In the genomic region with DNA sequence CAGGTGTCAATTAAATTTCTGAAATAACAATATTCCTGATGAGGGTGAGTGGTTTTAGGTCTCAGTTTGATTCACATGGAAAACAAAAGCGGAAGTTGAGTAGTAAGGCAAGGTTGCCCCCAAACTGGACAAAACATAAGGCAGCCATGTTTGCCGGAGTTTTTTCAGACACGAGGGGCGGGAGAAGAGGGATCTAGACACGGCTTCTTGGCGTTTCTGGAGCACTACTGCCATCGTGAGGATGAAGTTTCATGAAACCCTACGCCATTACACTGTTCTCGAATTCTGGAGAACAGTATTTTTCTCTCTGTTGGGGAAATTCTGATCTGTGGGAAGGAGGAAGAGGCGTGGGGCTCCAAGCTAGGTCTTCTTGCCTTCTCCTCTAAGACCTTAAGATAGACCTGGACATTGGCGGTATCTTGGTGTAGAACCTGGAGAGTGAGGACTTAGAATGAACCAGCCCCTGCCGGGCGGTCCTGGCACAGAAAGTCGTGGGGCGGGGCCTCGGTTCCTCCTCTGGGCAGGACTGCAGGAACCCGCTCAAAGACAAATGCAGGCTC, we compare ENCODE assay signal across 8 cellular contexts.
DNase-seq lines count a peak whose midpoint lies in the region; ATAC-seq and TF ChIP-seq lines count a peak whose summit lies in the region.

No MANE protein-coding gene starts in this region.

- H3K36me3 ChIP-seq in HUES6 (ENCODE audit: control insufficient read depth, insufficient read depth, low read length): peaks cover 89% of the 10 kb centered on the region

- H3K27ac ChIP-seq in 22Rv1: peak overlapping the region; percentile 90
- H3K27ac ChIP-seq in HUES6 (ENCODE audit: low read depth, low read length): no peak overlapping the region

- ATAC-seq in GM18519 (IDR thresholded peaks at IDR 0.05; ENCODE audit: low FRiP score, unreplicated experiment): no peak

- in situ Hi-C loops in GM13977 (cut with MboI; ENCODE audit: low pct_unique_long_range_greater_than_20kb, low sequenced_read_pairs, unreplicated experiment): no loop called here

- H3K9me3 Mint-ChIP-seq in activated naive CD4-positive, alpha-beta T cell treated with anti-CD3 and anti-CD28 coated beads, Interleukin-2, amount 10 ng/mL, durations not matched to agents 7 days and 5 days: no peaks in the 10 kb centered on the region

- no peaks in the 10 kb centered on the region for H3K4me1 ChIP-seq in HUES6 (ENCODE audit: control insufficient read depth, insufficient read depth, low read length)

- H3K4me3 ChIP-seq in HUES6 (ENCODE audit: low read depth, low read length): peak overlapping the region; percentile 19; the same call in 1 of the 2 replicates

- peaks cover 14% of the 10 kb centered on the region for H3K9me3 ChIP-seq in HUES6 (ENCODE audit: control insufficient read depth, insufficient read depth, low read depth, low read length)

- H3K27me3 Mint-ChIP-seq in activated naive CD4-positive, alpha-beta T cell treated with anti-CD3 and anti-CD28 coated beads, Interleukin-2, amount 10 ng/mL, durations not matched to agents 7 days and 5 days: no peaks in the 10 kb centered on the region

- H3K27me3 ChIP-seq in HUES6 (ENCODE audit: control insufficient read depth, insufficient read depth, low read length): no peaks in the 10 kb centered on the region

- H3K9ac ChIP-seq in HUES6 (ENCODE audit: low read length): no peak overlapping the region

- H3K4me1 Mint-ChIP-seq in activated naive CD4-positive, alpha-beta T cell treated with anti-CD3 and anti-CD28 coated beads, Interleukin-2, amount 10 ng/mL, durations not matched to agents 7 days and 5 days: no peaks in the 10 kb centered on the region

- no peak overlapping the region for H3K4me3 Mint-ChIP-seq in activated naive CD4-positive, alpha-beta T cell treated with anti-CD3 and anti-CD28 coated beads, Interleukin-2, amount 10 ng/mL, durations not matched to agents 7 days and 5 days

- peaks cover 2% of the 10 kb centered on the region for H3K36me3 Mint-ChIP-seq in activated naive CD4-positive, alpha-beta T cell treated with anti-CD3 and anti-CD28 coated beads, Interleukin-2, amount 10 ng/mL, durations not matched to agents 7 days and 5 days

- TF ChIP-seq CTCF in 22Rv1 (IDR thresholded peaks at IDR 0.05): peak; percentile 51
- TF ChIP-seq CTCF in GM13977 (IDR thresholded peaks at IDR 0.05; ENCODE audit: extremely low read depth, insufficient read depth, missing control alignments): peak; percentile 42

- CTCF ChIA-PET in activated naive CD4-positive, alpha-beta T cell treated with anti-CD3 and anti-CD28 coated beads, Interleukin-2, amount 10 ng/mL, durations not matched to agents 7 days and 5 days (lab: Charles Lee): no interaction called here

- H3K27ac Mint-ChIP-seq in activated naive CD4-positive, alpha-beta T cell treated with anti-CD3 and anti-CD28 coated beads, Interleukin-2, amount 10 ng/mL, durations not matched to agents 7 days and 5 days: no peak overlapping the region

- DNase-seq in GM13977 (ENCODE audit: low spot score): peak; percentile 51
- DNase-seq in activated T-helper 9 cell treated with anti-CD3 and anti-CD28 coated beads, Interleukin-2, amount 50 U/mL, for 16 hours (ENCODE audit: low read depth): peak; percentile 77
- peak; percentile 93 for DNase-seq in mucosa of gallbladder (ENCODE audit: low spot score)
- no peak for DNase-seq in KG1 (lab: John Stamatoyannopoulos, UW)
- no peak for DNase-seq in activated naive CD4-positive, alpha-beta T cell treated with anti-CD3 and anti-CD28 coated beads, Interleukin-2, amount 10 ng/mL, durations not matched to agents 7 days and 5 days

Comparison
In these comparisons a context has a peak if more than half of its experiments do, and no peak if none do; other contexts are left out.
1. DNase-seq: peak in GM13977 (single experiment), activated T-helper 9 cell treated with anti-CD3 and anti-CD28 coated beads, Interleukin-2, amount 50 U/mL, for 16 hours (single experiment) and mucosa of gallbladder (single experiment); none in KG1 (single experiment) and activated naive CD4-positive, alpha-beta T cell treated with anti-CD3 and anti-CD28 coated beads, Interleukin-2, amount 10 ng/mL, durations not matched to agents 7 days and 5 days (single experiment).